ENCODE assay signal across 8 cellular contexts in the genomic region with DNA sequence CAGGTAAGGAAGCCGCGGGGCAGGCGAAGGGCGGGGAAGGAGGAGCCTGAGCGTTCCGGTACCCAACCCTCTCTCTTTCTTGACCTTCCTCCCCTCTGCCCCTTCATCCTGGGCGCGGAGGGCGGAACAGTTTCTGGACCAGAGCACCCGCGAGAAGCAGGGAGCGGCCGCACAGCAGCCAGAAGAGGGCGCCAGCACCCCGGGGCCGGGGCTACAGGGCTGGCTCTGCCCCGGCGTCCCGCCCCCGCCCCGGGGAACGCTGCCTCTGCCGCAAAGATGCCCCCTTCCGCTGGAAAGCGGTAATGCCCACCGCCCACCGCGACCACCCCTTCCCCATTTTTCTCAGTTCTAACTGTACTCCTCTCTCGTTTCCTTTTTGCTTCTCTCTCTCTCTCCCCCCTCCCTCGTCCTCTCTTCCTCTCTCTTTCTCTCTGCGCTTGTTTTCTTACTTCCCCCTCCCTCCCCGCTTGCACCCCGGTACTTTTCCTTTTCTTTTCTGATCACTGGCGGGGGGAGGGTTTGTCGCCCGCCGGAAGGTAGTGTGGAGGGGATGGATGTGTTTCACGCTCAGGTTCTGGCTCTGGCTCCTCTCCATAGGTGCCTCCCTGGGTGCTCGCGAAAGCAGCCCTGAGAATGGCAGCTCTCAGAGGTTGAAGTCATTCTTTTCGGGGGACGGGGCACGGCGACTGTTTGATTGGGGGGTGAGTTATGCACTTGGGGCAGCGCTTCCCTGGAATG. TPM values are rescaled to one million over a fixed set of nuclear protein-coding genes. Genes with fewer than 3 reads are reported as not detected.
DNase-seq lines count a peak whose midpoint lies in the region; ATAC-seq, FAIRE-seq and TF ChIP-seq lines count a peak whose summit lies in the region.

No MANE protein-coding gene starts in this region.

- peak overlapping the region; percentile 82 to 95 for H3K27ac Mint-ChIP-seq in natural killer cell treated with Interleukin-12 subunit alpha and Interleukin-12 subunit beta and Interleukin-15 and Interleukin-18, amount 100 ng/mL, for 72 hours

- H3K4me2 ChIP-seq in BLaER1 (peak overlapping the region; percentile 72), fibroblast of lung (ENCODE audit: extremely low read depth, insufficient read depth, low read length) (peak overlapping the region; percentile 92)

- H3K27me3 ChIP-seq in BLaER1 (no peaks in the 10 kb centered on the region), fibroblast of lung (ENCODE audit: control insufficient read depth, insufficient read depth, low read length) (no peaks in the 10 kb centered on the region)

- peak; percentile 84 for FAIRE-seq in GM19239 (lab: Jason Lieb, UNC)

- H3K36me3 Mint-ChIP-seq in activated T-cell treated with anti-CD3 and anti-CD28 coated beads, Interleukin-2, amount 50 U/mL, for 4 hours (ENCODE audit: insufficient read depth): peaks cover 3% of the 10 kb centered on the region
- H3K36me3 Mint-ChIP-seq in natural killer cell treated with Interleukin-12 subunit alpha and Interleukin-12 subunit beta and Interleukin-15 and Interleukin-18, amount 100 ng/mL, for 72 hours: peaks cover 31% of the 10 kb centered on the region

- H4K20me1 ChIP-seq in BLaER1 (no peaks in the 10 kb centered on the region), fibroblast of lung (ENCODE audit: control insufficient read depth, extremely low read depth, insufficient read depth, low read length) (no peaks in the 10 kb centered on the region)

- peaks cover 7% of the 10 kb centered on the region; the same call in 1 of the 2 replicates for H3K4me1 ChIP-seq in BLaER1
- H3K4me1 ChIP-seq in fibroblast of lung (ENCODE audit: control insufficient read depth, extremely low read depth, insufficient read depth, low read length): peaks cover 15% of the 10 kb centered on the region

- H3K9me3 ChIP-seq in BLaER1: peaks cover 30% of the 10 kb centered on the region
- no peaks in the 10 kb centered on the region for H3K9me3 ChIP-seq in fibroblast of lung (ENCODE audit: control insufficient read depth, insufficient read depth, low read depth, low read length)

- H3K27me3 Mint-ChIP-seq in activated T-cell treated with anti-CD3 and anti-CD28 coated beads, Interleukin-2, amount 50 U/mL, for 4 hours (ENCODE audit: low read depth): no peaks in the 10 kb centered on the region
- peaks cover 6 to 25% of the 10 kb centered on the region in 2 donors for H3K27me3 Mint-ChIP-seq in natural killer cell treated with Interleukin-12 subunit alpha and Interleukin-12 subunit beta and Interleukin-15 and Interleukin-18, amount 100 ng/mL, for 72 hours

- H3K27ac ChIP-seq in BLaER1: peak overlapping the region; percentile 60
- peak overlapping the region; percentile 83 for H3K27ac ChIP-seq in fibroblast of lung (ENCODE audit: insufficient read depth, low read length)

- H3K36me3 ChIP-seq in BLaER1 (no peaks in the 10 kb centered on the region), fibroblast of lung (ENCODE audit: control insufficient read depth, insufficient read depth, low read length) (peaks cover 2% of the 10 kb centered on the region)

- H3K79me2 ChIP-seq in fibroblast of lung (ENCODE audit: control insufficient read depth, insufficient read depth, low read length): peaks cover 34% of the 10 kb centered on the region

- peak overlapping the region; percentile 98 for H3K4me3 Mint-ChIP-seq in activated T-cell treated with anti-CD3 and anti-CD28 coated beads, Interleukin-2, amount 50 U/mL, for 4 hours
- H3K4me3 Mint-ChIP-seq in natural killer cell treated with Interleukin-12 subunit alpha and Interleukin-12 subunit beta and Interleukin-15 and Interleukin-18, amount 100 ng/mL, for 72 hours: peak overlapping the region; percentile 95

- H3K9ac ChIP-seq in BLaER1 (peak overlapping the region; percentile 69; the same call in 1 of the 2 replicates), fibroblast of lung (ENCODE audit: insufficient read depth, low read length) (peak overlapping the region; percentile 76)

- H2AFZ ChIP-seq in fibroblast of lung (ENCODE audit: low read length): peak overlapping the region; percentile 63

- peak; percentile 54 to 76 for TF ChIP-seq CTCF in fibroblast of lung (conservative IDR thresholded peaks at IDR 0.05 in 1 of 2, IDR thresholded peaks at IDR 0.05 in 1 of 2; ENCODE audit: low read depth in 1 of 2, low read length in 2 of 2)

- ATAC-seq in HG03432 (IDR thresholded peaks at IDR 0.05; ENCODE audit: unreplicated experiment): peak; percentile 97
- peak; percentile 81 for ATAC-seq in activated T-cell treated with anti-CD3 and anti-CD28 coated beads, Interleukin-2, amount 50 U/mL, for 4 hours
- peak; percentile 96 to 97 for ATAC-seq in natural killer cell treated with Interleukin-12 subunit alpha and Interleukin-12 subunit beta and Interleukin-15 and Interleukin-18, amount 100 ng/mL, for 72 hours

- DNase-seq in GM19239 (ENCODE audit: insufficient read length, low spot score) (peak; percentile 86), NOMO-1 treated with DMSO at 0.1 percent for 48 hours (lab: John Stamatoyannopoulos, UW; ENCODE audit: unreplicated experiment) (peak; percentile 85), fibroblast of lung (ENCODE audit: low read depth in 2 of 2) (peak; percentile 77 to 79)
- peak; percentile 96 for DNase-seq in activated T-cell treated with anti-CD3 and anti-CD28 coated beads, Interleukin-2, amount 50 U/mL, for 4 hours
- peak; percentile 95 for DNase-seq in natural killer cell treated with Interleukin-12 subunit alpha and Interleukin-12 subunit beta and Interleukin-15 and Interleukin-18, amount 100 ng/mL, for 72 hours (ENCODE audit: low spot score)
- peak; percentile 91 for DNase-seq in stimulated activated naive CD4-positive, alpha-beta T cell treated with Interleukin-2 at 50 U/mL for 16 hours (lab: John Stamatoyannopoulos, UW)

- peaks cover 51% of the 10 kb centered on the region for H3K4me1 Mint-ChIP-seq in activated T-cell treated with anti-CD3 and anti-CD28 coated beads, Interleukin-2, amount 50 U/mL, for 4 hours (ENCODE audit: low read depth)
- peaks cover 48 to 68% of the 10 kb centered on the region in 2 donors for H3K4me1 Mint-ChIP-seq in natural killer cell treated with Interleukin-12 subunit alpha and Interleukin-12 subunit beta and Interleukin-15 and Interleukin-18, amount 100 ng/mL, for 72 hours (ENCODE audit: low read depth in 2 of 2)

- H3K4me3 ChIP-seq in BLaER1: peak overlapping the region; percentile 68
- peak overlapping the region; percentile 64 to 97 (median 74) for H3K4me3 ChIP-seq in fibroblast of lung (replicated peaks in 1 of 4; ENCODE audit: control extremely low read depth in 1 of 4, insufficient read depth in 1 of 4, low read depth in 3 of 4, low read length in 4 of 4)

- peaks cover 9% of the 10 kb centered on the region for H3K9me3 Mint-ChIP-seq in activated T-cell treated with anti-CD3 and anti-CD28 coated beads, Interleukin-2, amount 50 U/mL, for 4 hours
- H3K9me3 Mint-ChIP-seq in natural killer cell treated with Interleukin-12 subunit alpha and Interleukin-12 subunit beta and Interleukin-15 and Interleukin-18, amount 100 ng/mL, for 72 hours: peaks cover 6% of the 10 kb centered on the region

RNA-seq across cellular contexts. Expression of a gene that starts 13.1 kb away (rescaled TPM):
- 1 to 10 TPM; 2.9 to 5.1 (median 3.7) TPM for total RNA-seq in activated T-cell treated with anti-CD3 and anti-CD28 coated beads, Interleukin-2, amount 50 U/mL, for 4 hours
- 2.6 and 8.8 TPM in 2 replicates for total RNA-seq in fibroblast of lung
- polyA plus RNA-seq in fibroblast of lung: 3.3 and 8.5 TPM in 2 replicates
- polyA plus RNA-seq in fibroblast of lung (2012): 7.0 and 11.8 TPM in 2 replicates
- 4.7 and 5.3 TPM in 2 replicates for polyA minus RNA-seq in fibroblast of lung (ENCODE audit: low replicate concordance)
- 10 to 100 TPM; 12.3 to 15.5 TPM for total RNA-seq in natural killer cell treated with Interleukin-12 subunit alpha and Interleukin-12 subunit beta and Interleukin-15 and Interleukin-18, amount 100 ng/mL, for 72 hours

Comparison
In these comparisons a context has a peak if more than half of its experiments do, and no peak if none do; other contexts are left out.
1. Peak in every context shown above with its lines: DNase-seq, ATAC-seq, H3K4me3 ChIP-seq and H3K27ac ChIP-seq.